1 cellular context compared by ENCODE assay signal in the genomic region with DNA sequence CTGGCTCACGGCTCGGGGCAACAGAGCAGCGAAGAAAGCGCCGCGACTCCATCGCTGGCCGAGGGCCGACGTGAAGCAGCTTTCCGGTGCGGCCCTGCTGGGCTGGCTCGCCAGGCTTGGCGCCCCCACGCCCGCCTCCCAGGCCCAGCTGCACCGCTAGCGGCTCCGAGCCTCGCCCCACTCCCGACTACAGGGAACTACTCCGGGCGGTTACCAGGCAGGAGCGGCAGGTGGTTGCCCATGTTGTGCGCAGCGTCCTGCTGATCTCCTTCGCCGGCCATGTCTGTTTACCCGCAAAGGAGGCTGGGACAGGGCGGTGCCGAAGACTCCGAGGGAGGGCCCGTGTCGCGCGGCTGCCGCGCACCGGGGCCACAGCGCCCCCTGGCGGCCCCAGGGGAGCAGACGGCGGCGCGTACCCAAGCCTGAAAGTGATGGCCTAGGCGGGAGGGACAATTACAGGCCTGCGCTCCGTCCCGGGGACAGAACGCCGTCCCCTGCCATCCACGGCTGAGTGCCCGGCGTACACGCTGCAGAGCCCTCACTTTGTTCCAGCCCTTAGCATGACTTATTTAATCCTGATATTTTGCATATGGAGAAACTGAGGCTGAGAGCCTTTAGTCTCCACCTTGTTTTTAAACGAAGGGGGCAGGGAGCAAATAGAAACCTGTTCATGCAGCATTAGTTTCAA.
A peak's percentile ranks its signal among the peaks of the same experiment; 100 is the strongest.
TF ChIP-seq lines count a peak whose summit lies in the region.

TSS of gene CRBN (minus strand) at position 285 of the 688 bp plus-strand sequence. CDS start at position 281, 4 bp downstream.

TF ChIP-seq in IMR-90, 13 proteins besides CTCF, POLR2A, EP300 and RAD21:
- peak; percentile 68; the same call in 1 of the 2 replicates for TF ChIP-seq MAZ (IDR thresholded peaks at IDR 0.05; ENCODE audit: borderline replicate concordance, low read depth, low read length)
- no peak for TF ChIP-seq RFX5 (IDR thresholded peaks at IDR 0.05; ENCODE audit: low read depth, low read length)
- peak; percentile 63 for TF ChIP-seq MXI1 (IDR thresholded peaks at IDR 0.05; ENCODE audit: borderline replicate concordance, low read depth, low read length)
- TF ChIP-seq SMC3 (IDR thresholded peaks at IDR 0.05; ENCODE audit: low read depth, low read length): peak; percentile 40; the same call in 1 of the 2 replicates
